9 cellular contexts compared by ENCODE assay signal in the genomic region with DNA sequence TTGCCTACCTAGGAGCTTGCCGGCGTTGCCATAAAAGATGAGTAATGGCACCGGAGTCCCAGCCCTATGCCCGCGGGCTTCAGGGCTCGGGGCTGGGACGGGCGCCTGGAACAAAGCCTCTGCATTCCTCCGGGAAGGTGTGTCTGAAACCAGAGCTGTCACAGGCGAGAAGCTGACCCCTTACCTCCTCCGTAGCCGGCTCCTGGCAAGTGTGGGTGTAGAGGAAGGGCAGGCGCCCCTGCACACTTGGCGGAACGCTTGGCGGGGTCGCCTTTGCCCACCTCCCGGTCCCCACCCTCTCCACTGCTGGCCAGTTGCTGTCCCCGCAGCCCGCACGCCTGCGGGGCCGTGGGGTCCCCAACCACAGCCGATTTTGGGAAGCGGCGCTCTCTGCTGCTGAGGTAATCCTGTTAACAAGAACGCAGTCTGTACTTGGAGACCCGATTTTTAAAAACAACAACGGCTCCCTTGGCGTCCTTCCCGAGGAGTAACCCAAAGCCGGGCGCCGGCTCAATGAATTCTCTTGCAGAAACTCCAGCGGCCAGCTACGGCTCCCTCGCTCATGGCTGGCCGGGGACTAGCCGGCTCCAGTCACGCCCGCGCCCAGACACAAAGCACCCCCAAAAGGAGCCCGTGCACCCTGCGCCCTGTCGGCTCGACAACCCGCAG.
A peak's percentile ranks its signal among the peaks of the same experiment; 100 is the strongest.
DNase-seq lines count a peak whose midpoint lies in the region; ATAC-seq, FAIRE-seq and TF ChIP-seq lines count a peak whose summit lies in the region.
"Had no signal": no experiment of that assay in that cellular context is flagged by ENCODE, and none has a peak within 500 bp of the region (broad histone marks: within the 10 kb centered on the region; RNA-seq: fewer than 3 reads in every experiment).

No MANE protein-coding gene starts in this region.

- H3K4me1 ChIP-seq in GM12878 (ENCODE audit: control insufficient read depth, insufficient read depth, low read length) (peaks cover 22% of the 10 kb centered on the region), iPS-20b (ENCODE audit: insufficient read depth, low read length) (peaks cover 28% of the 10 kb centered on the region; the same call in 1 of the 2 replicates), small intestine (ENCODE audit: control insufficient read depth in 2 of 2, insufficient read depth in 1 of 2, low read depth in 1 of 2, low read length in 1 of 2) (peaks cover 4 to 12% of the 10 kb centered on the region in 2 donors)

- POLR2A ChIA-PET in GM12878 (lab: Charles Lee) = no interaction called here

- under 1% methylated on average over 46 of the region's 47 CpGs for WGBS in GM12878 (ENCODE audit: insufficient coverage, insufficient replicate concordance, low lambda C conversion rate, missing lambda C conversion rate)
- WGBS in small intestine, 3 donors = 1 to 2% (median 1%) methylated on average over 46 to 47 of the region's 47 CpGs

- H3K27ac ChIP-seq in GM12878 (ENCODE audit: control insufficient read depth, insufficient read depth) = no peak overlapping the region
- H3K27ac ChIP-seq in iPS-20b (ENCODE audit: low read length) = no peak overlapping the region
- H3K27ac ChIP-seq in small intestine (ENCODE audit: low read depth in 1 of 2, low read length in 1 of 2) = peak overlapping the region; percentile 98

- SMC1A ChIA-PET in GM12878 (lab: Charles Lee; ENCODE audit: uncharacterized antibody, unreplicated experiment) = interaction anchor here (1.0 to 8.4 kb wide), 6 partner anchors 14 to 138 kb away, joined by 3 to 82 read pairs (median 4); no protein-coding TSS in a partner anchor

- peak; percentile 5 to 10 for ATAC-seq in activated CD4-positive, CD25-positive, alpha-beta regulatory T cell treated with anti-CD3 and anti-CD28 coated beads, Interleukin-2, amount 50 U/mL, for 24 hours
- ATAC-seq in HG03457 (IDR thresholded peaks at IDR 0.05; ENCODE audit: unreplicated experiment) = peak; percentile 29
- peak; percentile 39 for ATAC-seq in GM12878

- TF ChIP-seq EP300 in GM12878 (IDR thresholded peaks at IDR 0.05; ENCODE audit: borderline replicate concordance in 1 of 2, control insufficient read depth in 1 of 2, low read depth in 2 of 2, low read length in 2 of 2) = no peak

- TF ChIP-seq RAD21 in GM12878 (IDR thresholded peaks at IDR 0.05; ENCODE audit: insufficient read depth, low read depth, low read length) = no peak

- no peak for DNase-seq in activated CD4-positive, CD25-positive, alpha-beta regulatory T cell (lab: John Stamatoyannopoulos, UW)
- DNase-seq in GM12878 (ENCODE audit: low read depth, low spot score) = no peak
- peak; percentile 97 for DNase-seq in small intestine
- DNase-seq in NCI-H345 treated with DMSO at 0.1 percent for 48 hours (lab: John Stamatoyannopoulos, UW; ENCODE audit: unreplicated experiment) = no peak
- no peak for DNase-seq in HCEC 1CT

- peak overlapping the region; percentile 95 for H3K4me2 ChIP-seq in GM12878 (ENCODE audit: control insufficient read depth, insufficient read depth)

- intact Hi-C loops in GM12878 (cut with micrococcal nuclease; ENCODE audit: unreplicated experiment) = loop anchor here (10.0 kb wide), 1 partner anchor 140 kb away; no protein-coding TSS in a partner anchor

- H2AFZ ChIP-seq in GM12878 (ENCODE audit: control insufficient read depth, low read depth, low read length) = peak overlapping the region; percentile 42

- no peak for FAIRE-seq in GM12878 (lab: Jason Lieb, UNC)
- no peak for FAIRE-seq in small intestine (lab: Jason Lieb, UNC)
- FAIRE-seq: G401.6 had no signal

- in situ Hi-C loops in GM12878 (cut with MboI) = no loop called here

- no peak for TF ChIP-seq POLR2A in GM12878 (IDR thresholded peaks at IDR 0.05; ENCODE audit: low read depth, low read length)

- no peaks in the 10 kb centered on the region for H4K20me1 ChIP-seq in GM12878 (ENCODE audit: control insufficient read depth, insufficient read depth)

- H3K9ac ChIP-seq in GM12878 (ENCODE audit: control insufficient read depth, insufficient read depth, low read length) = no peak overlapping the region; the same call in 1 of the 2 replicates
- no peak overlapping the region for H3K9ac ChIP-seq in iPS-20b (ENCODE audit: low read depth, low read length)

- no peak for TF ChIP-seq CTCF in GM12878 (IDR thresholded peaks at IDR 0.05 in 2 of 3, conservative IDR thresholded peaks at IDR 0.05 in 1 of 3; ENCODE audit: control insufficient read depth in 2 of 3, extremely low read depth in 1 of 3, insufficient read depth in 1 of 3, low read depth in 3 of 3, low read length in 3 of 3)

- RAD21 ChIA-PET in GM12878 (lab: Charles Lee; ENCODE audit: unreplicated experiment) = interaction anchor here (0.9 to 1.7 kb wide), 2 partner anchors 23 to 104 kb away, joined by 3 to 10 read pairs; no protein-coding TSS in a partner anchor

- H3K79me2 ChIP-seq in GM12878 (ENCODE audit: control insufficient read depth, insufficient read depth, low read length) = no peaks in the 10 kb centered on the region

- H3K4me3 ChIP-seq in GM12878 (peak overlapping the region; percentile 64), iPS-20b (ENCODE audit: low read length) (peak overlapping the region; percentile 67), small intestine (ENCODE audit: low read depth in 1 of 2, low read length in 2 of 2) (peak overlapping the region; percentile 28 to 62)

- H3K9me3 ChIP-seq in GM12878 (replicated peaks; ENCODE audit: control insufficient read depth, insufficient read depth, low read length) (no peaks in the 10 kb centered on the region), iPS-20b (ENCODE audit: insufficient read depth, low read depth, low read length) (no peaks in the 10 kb centered on the region), small intestine (ENCODE audit: control insufficient read depth, low read depth) (no peaks in the 10 kb centered on the region)

- peaks cover 12 to 13% of the 10 kb centered on the region in 2 experiments for H3K27me3 ChIP-seq in GM12878 (replicated peaks in 1 of 2; ENCODE audit: control insufficient read depth in 2 of 2, insufficient read depth in 2 of 2, low read length in 1 of 2)
- H3K27me3 ChIP-seq in iPS-20b (ENCODE audit: insufficient read depth, low read length) = peaks cover 77% of the 10 kb centered on the region
- peaks cover 0 to 4% of the 10 kb centered on the region in 2 donors for H3K27me3 ChIP-seq in small intestine (ENCODE audit: control insufficient read depth in 2 of 2, insufficient read depth in 2 of 2, low read length in 2 of 2)

- CTCF ChIA-PET in GM12878 (lab: Yijun Ruan, JAX) = interaction anchor here (0.7 to 1.3 kb wide), 4 partner anchors 8 to 138 kb away, joined by 3 to 5 read pairs (median 4); no protein-coding TSS in a partner anchor

- no TSS peak for BruUV-seq in GM12878 (replicated peaks; lab: Mats Ljungman, UMichigan)

- no peaks in the 10 kb centered on the region for H3K36me3 ChIP-seq in GM12878 (ENCODE audit: control insufficient read depth in 2 of 2, insufficient read depth in 2 of 2, low read length in 1 of 2)
- H3K36me3 ChIP-seq in iPS-20b (ENCODE audit: insufficient read depth, low read depth, low read length) = no peaks in the 10 kb centered on the region
- H3K36me3 ChIP-seq in small intestine (ENCODE audit: control insufficient read depth in 2 of 2, insufficient read depth in 2 of 2, low read length in 2 of 2) = no peaks in the 10 kb centered on the region

TF ChIP-seq in GM12878, 131 proteins besides CTCF, POLR2A, EP300 and RAD21:
- TF ChIP-seq BMI1 (IDR thresholded peaks at IDR 0.05; ENCODE audit: borderline replicate concordance) (no peak), ZNF207 (IDR thresholded peaks at IDR 0.05; ENCODE audit: borderline replicate concordance) (no peak), CHD2 (IDR thresholded peaks at IDR 0.05; ENCODE audit: borderline replicate concordance, low read depth, low read length) (no peak), SIN3A (IDR thresholded peaks at IDR 0.05; ENCODE audit: low read depth, low read length) (no peak), HCFC1 (IDR thresholded peaks at IDR 0.05; ENCODE audit: low read length) (no peak), PML (IDR thresholded peaks at IDR 0.05; ENCODE audit: low read length) (no peak), ZZZ3 (IDR thresholded peaks at IDR 0.05; ENCODE audit: control insufficient read depth, insufficient read length, low read depth) (no peak)
- TF ChIP-seq, protein P1, sequence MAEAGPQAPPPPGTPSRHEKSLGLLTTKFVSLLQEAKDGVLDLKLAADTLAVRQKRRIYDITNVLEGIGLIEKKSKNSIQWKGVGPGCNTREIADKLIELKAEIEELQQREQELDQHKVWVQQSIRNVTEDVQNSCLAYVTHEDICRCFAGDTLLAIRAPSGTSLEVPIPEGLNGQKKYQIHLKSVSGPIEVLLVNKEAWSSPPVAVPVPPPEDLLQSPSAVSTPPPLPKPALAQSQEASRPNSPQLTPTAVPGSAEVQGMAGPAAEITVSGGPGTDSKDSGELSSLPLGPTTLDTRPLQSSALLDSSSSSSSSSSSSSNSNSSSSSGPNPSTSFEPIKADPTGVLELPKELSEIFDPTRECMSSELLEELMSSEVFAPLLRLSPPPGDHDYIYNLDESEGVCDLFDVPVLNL (IDR thresholded peaks at IDR 0.05; ENCODE audit: low read depth, low read length) = no peak

Comparison
In these comparisons a context has a peak if more than half of its experiments do, and no peak if none do; other contexts are left out.
1. H3K27ac ChIP-seq: peak in small intestine (2 of 2); none in GM12878 (single experiment) and iPS-20b (single experiment).
2. Peak in every context shown above with its lines, with median percentiles within 50 percentile points of each other: ATAC-seq and H3K4me3 ChIP-seq.